2 cellular contexts compared by ENCODE assay signal in the genomic region with DNA sequence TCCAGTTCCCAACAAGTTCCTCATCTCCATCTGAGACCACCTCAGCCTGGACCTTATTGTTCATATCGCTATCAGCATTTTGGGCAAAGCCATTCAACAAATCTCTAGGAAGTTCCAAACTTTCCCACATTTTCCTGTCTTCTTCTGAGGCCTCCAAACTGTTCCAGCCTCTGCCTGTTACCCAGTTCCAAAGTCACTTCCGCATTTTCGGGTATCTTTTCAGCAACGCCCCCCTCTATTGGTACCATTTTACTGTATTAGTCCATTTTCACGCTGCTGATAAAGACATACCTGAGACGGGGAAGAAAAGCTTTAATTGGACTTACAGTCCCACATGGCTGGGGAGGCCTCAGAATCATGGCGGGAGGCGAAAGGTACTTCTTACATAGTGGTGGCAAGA. TPM values are rescaled to one million over a fixed set of nuclear protein-coding genes. Genes with fewer than 3 reads are reported as not detected.
"Had no signal": no experiment of that assay in that cellular context is flagged by ENCODE, and none has a peak within 500 bp of the region (broad histone marks: within the 10 kb centered on the region; RNA-seq: fewer than 3 reads in every experiment).

No MANE protein-coding gene starts in this region.

RNA-seq across cellular contexts. Expression of a gene that starts 13.6 kb away (rescaled TPM):
- total RNA-seq: G401 had no signal
- polyA plus RNA-seq: GM12878 had no signal
